Comparison of ENCODE assay signal across 10 cellular contexts in the genomic region with DNA sequence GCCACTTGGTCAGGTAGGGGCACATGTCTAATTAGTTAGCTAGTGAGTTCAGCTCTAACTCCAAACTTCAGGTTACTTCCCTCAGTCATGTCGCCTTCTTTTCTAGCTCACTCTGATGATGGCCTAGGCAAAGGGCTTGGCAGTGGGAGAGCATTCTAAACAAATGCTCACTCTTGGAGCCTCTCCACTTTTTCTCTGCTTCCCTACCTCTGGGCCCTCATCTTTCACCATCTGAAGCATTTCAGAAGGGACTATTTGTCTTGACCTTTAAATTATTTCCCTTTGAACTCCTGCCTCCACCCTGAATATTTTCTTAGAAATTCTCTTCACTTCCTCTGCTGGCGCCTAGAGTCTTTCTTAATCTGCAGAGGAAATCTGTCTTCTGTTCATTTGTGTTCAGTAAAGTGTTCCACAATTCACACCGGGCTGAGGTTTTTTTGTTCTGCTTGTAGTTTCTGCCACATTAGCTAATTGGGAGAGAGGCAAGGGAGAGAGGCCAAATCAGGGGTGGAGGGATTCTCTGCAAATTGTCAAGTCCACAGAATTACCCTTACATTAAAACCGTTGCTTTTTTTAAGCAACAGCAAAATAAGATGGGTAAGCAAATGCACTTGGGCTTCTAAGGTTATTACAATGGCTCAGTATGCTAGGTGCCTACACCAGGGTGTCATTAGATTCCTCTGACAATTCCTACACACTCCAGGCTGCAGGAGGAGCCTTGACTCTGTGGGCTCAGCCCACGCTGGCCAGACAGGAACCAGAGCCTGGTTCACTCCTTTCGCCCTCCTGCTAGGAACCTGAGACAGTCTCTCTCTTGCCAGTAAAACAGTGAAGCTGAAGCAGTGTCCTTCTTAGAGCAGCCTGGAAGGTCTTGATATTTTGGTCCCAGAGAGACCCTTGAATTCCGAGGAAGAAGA. TPM values are rescaled to one million over a fixed set of nuclear protein-coding genes. Genes with fewer than 3 reads are reported as not detected.
A peak's percentile ranks its signal among the peaks of the same experiment; 100 is the strongest.
DNase-seq lines count a peak whose midpoint lies in the region; ATAC-seq and TF ChIP-seq lines count a peak whose summit lies in the region.
"Had no signal": no experiment of that assay in that cellular context is flagged by ENCODE, and none has a peak within 500 bp of the region (broad histone marks: within the 10 kb centered on the region; RNA-seq: fewer than 3 reads in every experiment).

No MANE protein-coding gene starts in this region.

- WGBS in neuronal stem cell (ENCODE audit: extremely low coverage in 2 of 2, insufficient read length in 2 of 2, insufficient replicate concordance in 1 of 2), 2 donors = no CpG with 5 or more reads among the region's 7 CpGs
- WGBS in prostate gland = 50% methylated on average over 7 of the region's 7 CpGs

- CTCF ChIA-PET in HCT116 (lab: Charles Lee) = interaction anchor here (0.9 to 1.5 kb wide), 2 partner anchors 8 to 11 kb away, joined by 3 read pairs; no protein-coding TSS in a partner anchor
- CTCF ChIA-PET in CD8-positive, alpha-beta memory T cell (lab: Charles Lee) = no interaction called here

- H2BK120ac ChIP-seq in neuronal stem cell (ENCODE audit: low read depth, low read length) = no peak overlapping the region

- no peaks in the 10 kb centered on the region for H3K9me3 ChIP-seq in HCT116 (ENCODE audit: control insufficient read depth in 1 of 2, insufficient read depth in 1 of 2, low read depth in 1 of 2, low read length in 2 of 2)
- peaks cover 0 to 3% of the 10 kb centered on the region in 2 donors for H3K9me3 ChIP-seq in neuronal stem cell (replicated peaks in 1 of 2; ENCODE audit: control insufficient read depth in 2 of 2, insufficient read depth in 1 of 2, low read depth in 1 of 2, low read length in 2 of 2)
- no peaks in the 10 kb centered on the region for H3K9me3 ChIP-seq in prostate gland
- no peaks in the 10 kb centered on the region for H3K9me3 ChIP-seq in CD8-positive, alpha-beta memory T cell (ENCODE audit: low read length)
- H3K9me3 ChIP-seq: ovary had no signal

- no peaks in the 10 kb centered on the region for H3K79me2 ChIP-seq in HCT116 (ENCODE audit: insufficient read depth, low read length)

- no peak overlapping the region for H2BK5ac ChIP-seq in neuronal stem cell (ENCODE audit: low read length)

- H3K9me2 ChIP-seq in HCT116 (ENCODE audit: insufficient read depth) = no peaks in the 10 kb centered on the region

- H3K36me3 Mint-ChIP-seq in glutamatergic neuron (ENCODE audit: unreplicated experiment) = no peaks in the 10 kb centered on the region
- no peaks in the 10 kb centered on the region for H3K36me3 Mint-ChIP-seq in CD8-positive, alpha-beta memory T cell
- H3K36me3 Mint-ChIP-seq in osteocyte (ENCODE audit: unreplicated experiment) = no peaks in the 10 kb centered on the region

- no TSS peak for BruUV-seq in HCT116 (replicated peaks; lab: Mats Ljungman, UMichigan)

- DNase-seq in HCT116 (ENCODE audit: low read depth, low spot score) (no peak), RPMI8226 (peak; percentile 26), neuronal stem cell (ENCODE audit: low spot score) (no peak), glutamatergic neuron (no peak), prostate gland (ENCODE audit: low spot score) (no peak), osteocyte (ENCODE audit: extremely low spot score, unreplicated experiment) (no peak)
- DNase-seq in CD8-positive, alpha-beta memory T cell = no peak
- DNase-seq: NCI-H1417, ovary had no signal

- no peak overlapping the region for H2AFZ ChIP-seq in HCT116 (ENCODE audit: low read depth, low read length, poor library complexity, severe bottlenecking)
- no peak overlapping the region for H2AFZ ChIP-seq in neuronal stem cell (ENCODE audit: low read length)

- H3K27ac Mint-ChIP-seq in glutamatergic neuron (ENCODE audit: unreplicated experiment) (no peak overlapping the region), osteocyte (ENCODE audit: unreplicated experiment) (no peak overlapping the region)
- H3K27ac Mint-ChIP-seq in CD8-positive, alpha-beta memory T cell = no peak overlapping the region

- H3K27me3 Mint-ChIP-seq in glutamatergic neuron (ENCODE audit: unreplicated experiment) (peaks cover 3% of the 10 kb centered on the region), osteocyte (ENCODE audit: unreplicated experiment) (peaks cover 17% of the 10 kb centered on the region)
- H3K27me3 Mint-ChIP-seq in CD8-positive, alpha-beta memory T cell = peaks cover 10 to 43% of the 10 kb centered on the region in 2 donors

- no peak overlapping the region for H3K18ac ChIP-seq in neuronal stem cell (ENCODE audit: low read length)

- H3K4me2 ChIP-seq in HCT116 (ENCODE audit: low read length) = no peak overlapping the region
- H3K4me2 ChIP-seq in neuronal stem cell (ENCODE audit: insufficient read depth, low read length, poor library complexity, severe bottlenecking) = no peak overlapping the region

- RAD21 ChIA-PET in HCT116 (lab: Charles Lee; ENCODE audit: low non-redundant PET in 1 of 2, low total read pairs in 2 of 2, uncharacterized antibody in 2 of 2, unreplicated experiment in 2 of 2) = no interaction called here

- H3K4me1 Mint-ChIP-seq in glutamatergic neuron (ENCODE audit: low read depth, unreplicated experiment) (peaks cover 15% of the 10 kb centered on the region), osteocyte (ENCODE audit: unreplicated experiment) (no peaks in the 10 kb centered on the region)
- no peaks in the 10 kb centered on the region for H3K4me1 Mint-ChIP-seq in CD8-positive, alpha-beta memory T cell

- H3K4me1 ChIP-seq in HCT116 (ENCODE audit: control insufficient read depth in 1 of 2, insufficient read depth in 2 of 2, low read length in 2 of 2) (no peaks in the 10 kb centered on the region), neuronal stem cell (ENCODE audit: control insufficient read depth in 2 of 2, insufficient read depth in 1 of 2, low read depth in 1 of 2, low read length in 2 of 2) (peaks cover 0 to 12% of the 10 kb centered on the region in 2 donors), prostate gland (replicated peaks) (no peaks in the 10 kb centered on the region)
- no peaks in the 10 kb centered on the region for H3K4me1 ChIP-seq in CD8-positive, alpha-beta memory T cell (ENCODE audit: insufficient read depth, low read length)

- TF ChIP-seq POLR2A in HCT116 (IDR thresholded peaks at IDR 0.05; ENCODE audit: borderline replicate concordance, extremely low read depth, insufficient read depth, insufficient read length) = no peak
- TF ChIP-seq POLR2A in prostate gland (IDR thresholded peaks at IDR 0.05) = no peak

- ATAC-seq in GM19035 (IDR thresholded peaks at IDR 0.05; ENCODE audit: unreplicated experiment) (peak; percentile 20), HCT116 (0 out of 2 replicates have a peak, but pooled peaks have one; percentile 34)

- H3K9me3 Mint-ChIP-seq in glutamatergic neuron (ENCODE audit: unreplicated experiment) (peaks cover 2% of the 10 kb centered on the region), osteocyte (ENCODE audit: unreplicated experiment) (no peaks in the 10 kb centered on the region)
- H3K9me3 Mint-ChIP-seq in CD8-positive, alpha-beta memory T cell = no peaks in the 10 kb centered on the region

- no peak overlapping the region for H3K27ac ChIP-seq in HCT116 (ENCODE audit: low read depth, low read length)
- no peak overlapping the region for H3K27ac ChIP-seq in neuronal stem cell (replicated peaks; ENCODE audit: low read length)
- H3K27ac ChIP-seq in prostate gland = no peak overlapping the region
- H3K27ac ChIP-seq in CD8-positive, alpha-beta memory T cell (ENCODE audit: low read depth, low read length) = no peak overlapping the region
- H3K27ac ChIP-seq: ovary had no signal

- no peak overlapping the region for H3K23ac ChIP-seq in neuronal stem cell (ENCODE audit: low read depth, low read length, poor library complexity)

- POLR2A ChIA-PET in HCT116 (lab: Charles Lee) = no interaction called here
- POLR2A ChIA-PET in CD8-positive, alpha-beta memory T cell (lab: Charles Lee) = no interaction called here

- H3K4ac ChIP-seq in neuronal stem cell (ENCODE audit: low read length) = no peak overlapping the region

- TF ChIP-seq CTCF in HCT116 (IDR thresholded peaks at IDR 0.05 in 2 of 3, conservative IDR thresholded peaks at IDR 0.05 in 1 of 3; ENCODE audit: borderline replicate concordance in 1 of 3, insufficient read depth in 1 of 3, low read depth in 2 of 3, low read length in 2 of 3) = no peak
- TF ChIP-seq CTCF in glutamatergic neuron (IDR thresholded peaks at IDR 0.05; ENCODE audit: partially characterized antibody, unreplicated experiment) = no peak
- TF ChIP-seq CTCF in prostate gland (IDR thresholded peaks at IDR 0.05) = no peak
- no peak for TF ChIP-seq CTCF in osteocyte (IDR thresholded peaks at IDR 0.05)

- intact Hi-C loops in HCT116 (cut with micrococcal nuclease) (no loop called here), prostate gland (cut with DNase I) (no loop called here)

- H2BK12ac ChIP-seq in neuronal stem cell (ENCODE audit: low read length) = no peak overlapping the region

- H4K20me1 ChIP-seq in HCT116 (ENCODE audit: insufficient read depth) = no peaks in the 10 kb centered on the region

- H3K36me3 ChIP-seq in HCT116 (ENCODE audit: control insufficient read depth in 1 of 2, insufficient read depth in 2 of 2, low read length in 2 of 2) (no peaks in the 10 kb centered on the region), neuronal stem cell (replicated peaks in 1 of 2; ENCODE audit: control insufficient read depth in 2 of 2, insufficient read depth in 2 of 2, low read length in 2 of 2) (no peaks in the 10 kb centered on the region), prostate gland (no peaks in the 10 kb centered on the region)
- H3K36me3 ChIP-seq in CD8-positive, alpha-beta memory T cell (ENCODE audit: insufficient read depth, low read length) = no peaks in the 10 kb centered on the region
- H3K36me3 ChIP-seq: ovary had no signal

- no peaks in the 10 kb centered on the region for H3K79me1 ChIP-seq in neuronal stem cell (ENCODE audit: low read depth, low read length)

- H3K4me3 ChIP-seq in HCT116 (replicated peaks in 1 of 2; ENCODE audit: low read depth in 1 of 2, low read length in 2 of 2) = no peak overlapping the region
- H3K4me3 ChIP-seq in neuronal stem cell (ENCODE audit: low read length in 2 of 2) = no peak overlapping the region
- no peak overlapping the region for H3K4me3 ChIP-seq in prostate gland
- no peak overlapping the region for H3K4me3 ChIP-seq in CD8-positive, alpha-beta memory T cell (ENCODE audit: low read length)
- H3K4me3 ChIP-seq: ovary had no signal

- H3K9ac ChIP-seq in HCT116 (ENCODE audit: low read length) (no peak overlapping the region), neuronal stem cell (ENCODE audit: low read depth, low read length, poor library complexity) (no peak overlapping the region)

- H3K4me3 Mint-ChIP-seq in glutamatergic neuron (ENCODE audit: unreplicated experiment) = no peak overlapping the region
- no peak overlapping the region for H3K4me3 Mint-ChIP-seq in CD8-positive, alpha-beta memory T cell
- H3K4me3 Mint-ChIP-seq in osteocyte (ENCODE audit: unreplicated experiment) = no peak overlapping the region

- H2BK15ac ChIP-seq in neuronal stem cell (ENCODE audit: low read length) = no peak overlapping the region

- no peak overlapping the region for H2AK5ac ChIP-seq in neuronal stem cell (ENCODE audit: low read depth, low read length)

- no peak for TF ChIP-seq RAD21 in HCT116 (IDR thresholded peaks at IDR 0.05; ENCODE audit: low read depth)

- H4K8ac ChIP-seq in neuronal stem cell (ENCODE audit: low read depth, low read length) = peak overlapping the region; percentile 29

- H3K27me3 ChIP-seq in HCT116 (ENCODE audit: insufficient read depth, low read length) (0 out of 2 replicates have a peak, but pooled peaks cover 4% of the 10 kb centered on the region), neuronal stem cell (ENCODE audit: control insufficient read depth in 3 of 3, insufficient read depth in 3 of 3, low read depth in 1 of 3, low read length in 3 of 3) (peaks cover 0 to 7% (median 2%) of the 10 kb centered on the region in 3 experiments), prostate gland (replicated peaks; ENCODE audit: insufficient read depth) (no peaks in the 10 kb centered on the region)
- no peaks in the 10 kb centered on the region for H3K27me3 ChIP-seq in CD8-positive, alpha-beta memory T cell (ENCODE audit: insufficient read depth, low read length, poor library complexity, severe bottlenecking)
- H3K27me3 ChIP-seq: ovary had no signal

- no peak overlapping the region for H3K14ac ChIP-seq in neuronal stem cell (ENCODE audit: low read length)

- no peak overlapping the region for H4K91ac ChIP-seq in neuronal stem cell (ENCODE audit: low read depth, low read length, poor library complexity)

RNA-seq across cellular contexts. Expression of a gene that starts 5.5 kb away (rescaled TPM):
- not detected for total RNA-seq in HCT116 (2021; ENCODE audit: unreplicated experiment)
- polyA plus RNA-seq in HCT116 (2012) = not detected in 2 replicates
- polyA plus RNA-seq in neuronal stem cell (2013, experiment 1 of 2) = 0.20 TPM
- polyA plus RNA-seq in neuronal stem cell (2013, experiment 2 of 2) = 0.07 TPM
- total RNA-seq in glutamatergic neuron (ENCODE audit: unreplicated experiment) = not detected
- total RNA-seq in prostate gland = not detected
- not detected for total RNA-seq in CD8-positive, alpha-beta memory T cell
- not detected for polyA plus RNA-seq in CD8-positive, alpha-beta memory T cell
- not detected in 2 replicates for total RNA-seq in osteocyte
- total RNA-seq: ovary had no signal
- polyA plus RNA-seq: ovary had no signal

RNA-seq across cellular contexts. Expression of a gene that starts 56.7 kb away (rescaled TPM):
- total RNA-seq in HCT116 (2021; ENCODE audit: unreplicated experiment) (5.2 TPM), glutamatergic neuron (ENCODE audit: unreplicated experiment) (5.5 TPM), prostate gland (100 to 1,000 TPM in 1 of 2 donors, 10 to 100 TPM in 1; 17.4 to 106 TPM), osteocyte (not detected in 2 replicates)
- 2.5 and 3.9 TPM in 2 replicates for polyA plus RNA-seq in HCT116 (2012)
- polyA plus RNA-seq in neuronal stem cell (2013, experiment 1 of 2) = 6.1 TPM
- 6.3 TPM for polyA plus RNA-seq in neuronal stem cell (2013, experiment 2 of 2)
- total RNA-seq in CD8-positive, alpha-beta memory T cell = not detected
- polyA plus RNA-seq in CD8-positive, alpha-beta memory T cell = not detected
